7 cellular contexts compared by ENCODE assay signal in genomic region chr4:73070072-73070385, GRCh38. TPM values are rescaled to one million over a fixed set of nuclear protein-coding genes. Genes with fewer than 3 reads are reported as not detected.
DNase-seq lines count a peak whose midpoint lies in the region; ATAC-seq and TF ChIP-seq lines count a peak whose summit lies in the region.

No MANE protein-coding gene starts in this region.

- ATAC-seq in GM18502 (IDR thresholded peaks at IDR 0.05; ENCODE audit: poor library complexity, unreplicated experiment), result peak; percentile 19
- ATAC-seq in GM21786 (IDR thresholded peaks at IDR 0.05; ENCODE audit: unreplicated experiment), result peak; percentile 7

- in situ Hi-C loops in mammary epithelial cell (cut with MboI; ENCODE audit: low sequenced_read_pairs in 2 of 2), result no loop called here

- H3K4me2 ChIP-seq in Loucy (ENCODE audit: low read depth, low read length, poor library complexity, severe bottlenecking) (peak overlapping the region; percentile 95), mammary epithelial cell (ENCODE audit: insufficient read depth, low read depth, low read length) (peak overlapping the region; percentile 95)

- peak overlapping the region; percentile 89 for H2AFZ ChIP-seq in Loucy (ENCODE audit: low read length)
- H2AFZ ChIP-seq in mammary epithelial cell (ENCODE audit: low read depth, low read length), result peak overlapping the region; percentile 79

- dilution Hi-C loops in mammary epithelial cell (cut with HindIII; ENCODE audit: low sequenced_read_pairs), result no loop called here

- peaks cover 27% of the 10 kb centered on the region for H3K4me1 ChIP-seq in Loucy (ENCODE audit: insufficient read depth, low read length, poor library complexity, severe bottlenecking)
- peaks cover 6% of the 10 kb centered on the region for H3K4me1 ChIP-seq in mammary epithelial cell (ENCODE audit: insufficient read depth, low read length)
- peaks cover 6 to 11% of the 10 kb centered on the region in 2 donors for H3K4me1 ChIP-seq in mucosa of rectum (ENCODE audit: control insufficient read depth in 2 of 2, insufficient read depth in 2 of 2, low read length in 2 of 2)

- intact Hi-C loops in mammary epithelial cell (cut with micrococcal nuclease), result no loop called here

- no peaks in the 10 kb centered on the region for H3K9me2 ChIP-seq in Loucy (replicated peaks; ENCODE audit: low read depth, low read length)

- BruUV-seq in mammary epithelial cell (replicated peaks; lab: Mats Ljungman, UMichigan), result TSS peak; percentile 93

- DNase-seq in mammary epithelial cell (no peak), OCI-M2 (lab: John Stamatoyannopoulos, UW; ENCODE audit: unreplicated experiment) (no peak), AG08396 (ENCODE audit: low spot score) (no peak)

- H4K20me1 ChIP-seq in Loucy (ENCODE audit: insufficient read depth, low read length, poor library complexity, severe bottlenecking) (no peaks in the 10 kb centered on the region), mammary epithelial cell (ENCODE audit: insufficient read depth, low read length) (no peaks in the 10 kb centered on the region)

- H3K27ac ChIP-seq in mammary epithelial cell (ENCODE audit: insufficient read depth, low read depth, low read length) (peak overlapping the region; percentile 90), mucosa of rectum (ENCODE audit: low read depth in 2 of 2, low read length in 2 of 2) (peak overlapping the region; percentile 95 to 99)

- WGBS in mammary epithelial cell (ENCODE audit: low coverage, missing lambda C conversion rate), result 5% methylated on average over 9 of the region's 9 CpGs

- no peak for TF ChIP-seq CTCF in Loucy (conservative IDR thresholded peaks at IDR 0.05; ENCODE audit: low read length)
- TF ChIP-seq CTCF in mammary epithelial cell (conservative IDR thresholded peaks at IDR 0.05 in 1 of 2, IDR thresholded peaks at IDR 0.05 in 1 of 2; ENCODE audit: extremely low read depth in 1 of 2, insufficient read depth in 1 of 2, low read depth in 1 of 2, low read length in 2 of 2), result no peak

- H3K9ac ChIP-seq in Loucy (ENCODE audit: low read depth, low read length, poor library complexity, severe bottlenecking), result peak overlapping the region; percentile 83
- H3K9ac ChIP-seq in mammary epithelial cell (ENCODE audit: insufficient read depth, low read length), result peak overlapping the region; percentile 66
- peak overlapping the region; percentile 75 to 95 for H3K9ac ChIP-seq in mucosa of rectum (ENCODE audit: low read depth in 1 of 2, low read length in 2 of 2)

- H3K4me3 ChIP-seq in Loucy (ENCODE audit: low read length, poor library complexity, severe bottlenecking) (peak overlapping the region; percentile 83), mammary epithelial cell (replicated peaks in 1 of 3; ENCODE audit: insufficient read depth in 1 of 3, low read depth in 2 of 3, low read length in 3 of 3) (peak overlapping the region; percentile 36 to 76 (median 42)), mucosa of rectum (ENCODE audit: low read length in 2 of 2) (peak overlapping the region; percentile 80 to 94)

- peaks cover 32% of the 10 kb centered on the region for H3K79me2 ChIP-seq in Loucy (ENCODE audit: insufficient read depth, low read length)
- H3K79me2 ChIP-seq in mammary epithelial cell (ENCODE audit: insufficient read depth, low read length), result peaks cover 32% of the 10 kb centered on the region

- H3K36me3 ChIP-seq in Loucy (ENCODE audit: insufficient read depth, low read length), result peaks cover 16% of the 10 kb centered on the region; the same call in 1 of the 2 replicates
- peaks cover 10% of the 10 kb centered on the region for H3K36me3 ChIP-seq in mammary epithelial cell (ENCODE audit: insufficient read depth, low read length)
- peaks cover 0 to 1% of the 10 kb centered on the region in 2 donors for H3K36me3 ChIP-seq in mucosa of rectum (ENCODE audit: control insufficient read depth in 2 of 2, insufficient read depth in 2 of 2, low read length in 2 of 2)

- no peaks in the 10 kb centered on the region for H3F3A ChIP-seq in Loucy (ENCODE audit: low read depth)

- CTCF ChIA-PET in mammary epithelial cell (lab: Charles Lee; ENCODE audit: low non-redundant PET), result no interaction called here

- H3K27me3 ChIP-seq in Loucy (ENCODE audit: insufficient read depth, low read length, poor library complexity, severe bottlenecking) (no peaks in the 10 kb centered on the region), mammary epithelial cell (ENCODE audit: insufficient read depth, low read length) (no peaks in the 10 kb centered on the region), mucosa of rectum (ENCODE audit: control insufficient read depth in 2 of 2, insufficient read depth in 2 of 2, low read length in 2 of 2) (no peaks in the 10 kb centered on the region)

- H3K9me3 ChIP-seq in Loucy (ENCODE audit: insufficient read depth, low read depth, low read length), result no peaks in the 10 kb centered on the region
- H3K9me3 ChIP-seq in mammary epithelial cell (replicated peaks; ENCODE audit: insufficient read depth, low read length), result no peaks in the 10 kb centered on the region
- H3K9me3 ChIP-seq in mucosa of rectum (ENCODE audit: control insufficient read depth in 2 of 2, low read length in 2 of 2), result no peaks in the 10 kb centered on the region

RNA-seq across cellular contexts. Expression of gene COX18, which starts 0.5 kb away (rescaled TPM):
- 10 to 100 TPM; 13.5 to 30.5 TPM for total RNA-seq in mammary epithelial cell
- polyA plus RNA-seq in mammary epithelial cell, result 12.5 TPM
- polyA minus RNA-seq in mammary epithelial cell, result 25.0 TPM
